ENCODE assay signal across 33 cellular contexts in the genomic region with DNA sequence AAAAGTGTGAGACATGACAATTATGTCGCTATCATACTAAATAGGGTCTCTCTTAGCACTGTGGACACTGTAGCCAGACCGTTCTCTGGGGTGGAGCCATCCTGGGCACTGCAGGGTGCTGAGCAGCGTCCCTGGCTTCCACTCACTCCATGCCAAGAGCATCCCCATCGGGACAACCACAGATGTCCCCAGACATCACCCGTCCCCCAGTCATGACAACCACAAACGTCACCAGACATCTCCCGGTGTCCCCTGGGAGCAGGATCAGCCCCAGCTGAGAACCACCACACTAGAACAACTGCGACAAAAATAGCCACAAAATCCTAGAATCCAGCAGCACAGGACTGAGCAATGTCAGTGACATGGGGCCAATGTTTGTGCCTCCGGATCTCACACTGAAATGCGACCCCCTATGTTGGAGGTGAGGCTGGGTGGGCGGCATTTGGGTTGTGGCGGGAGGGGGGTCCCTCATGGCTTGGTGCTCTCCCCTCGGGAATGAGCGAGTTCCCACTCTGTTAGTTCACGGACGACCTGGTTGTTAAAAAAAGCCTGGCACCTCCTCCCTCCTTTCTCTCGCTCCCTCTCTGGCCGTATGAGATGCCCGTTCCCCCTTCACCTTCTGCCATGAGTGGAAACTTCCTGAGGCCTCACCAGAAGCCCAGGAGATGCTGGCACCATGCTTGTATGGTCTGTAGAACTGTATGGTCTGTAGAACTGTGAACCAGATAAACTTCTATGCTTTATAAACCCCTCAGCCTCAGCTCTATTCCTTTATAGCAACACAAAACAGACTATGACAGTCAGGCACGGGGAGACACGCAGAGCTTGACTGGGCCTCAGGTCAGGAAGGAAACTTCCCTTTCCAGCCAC.
DNase-seq lines count a peak whose midpoint lies in the region; ATAC-seq and TF ChIP-seq lines count a peak whose summit lies in the region.
"Had no signal": no experiment of that assay in that cellular context is flagged by ENCODE, and none has a peak within 500 bp of the region (broad histone marks: within the 10 kb centered on the region; RNA-seq: fewer than 3 reads in every experiment).

No MANE protein-coding gene starts in this region.

- H3K79me1 ChIP-seq in H9 (ENCODE audit: insufficient read depth, low read depth, low read length, poor library complexity, severe bottlenecking): no peaks in the 10 kb centered on the region

- no peaks in the 10 kb centered on the region for H3K4me1 Mint-ChIP-seq in H9

- WGBS in H9 (ENCODE audit: extremely low coverage, insufficient read length, low lambda C conversion rate): no CpG with 5 or more reads among the region's 21 CpGs
- 78 to 84% methylated on average over 21 of the region's 21 CpGs for WGBS in heart right ventricle, 2 donors

- H3K27me3 Mint-ChIP-seq in H9 (ENCODE audit: low read depth): no peaks in the 10 kb centered on the region; the same call in none of the 2 replicates

- no peak overlapping the region; a peak in 1 of 5 replicates for H3K4me3 Mint-ChIP-seq in H9
- H3K4me3 Mint-ChIP-seq: neural progenitor cell had no signal

- H3K9ac ChIP-seq in BLaER1 (no peak overlapping the region), H9 (ENCODE audit: extremely low read depth, insufficient read length, low read length) (no peak overlapping the region)
- H3K9ac ChIP-seq: neural progenitor cell, parathyroid adenoma had no signal

- H2BK12ac ChIP-seq in H9 (ENCODE audit: insufficient read length, low read depth, low read length): no peak overlapping the region

- H3K79me2 ChIP-seq in H9 (ENCODE audit: insufficient read depth, low read length): no peaks in the 10 kb centered on the region

- no peak overlapping the region for H4K8ac ChIP-seq in H9 (replicated peaks; ENCODE audit: insufficient read length, low read depth, low read length)

- no peak overlapping the region for H2AFZ ChIP-seq in H9 (ENCODE audit: low read length)
- H2AFZ ChIP-seq: neural progenitor cell, parathyroid adenoma had no signal

- DNase-seq in H9 (no peak), heart right ventricle (no peak), sciatic nerve (ENCODE audit: low spot score) (peak; percentile 41), medulla oblongata (ENCODE audit: extremely low spot score) (no peak), HT-29 (ENCODE audit: low spot score) (no peak), superior temporal gyrus (ENCODE audit: extremely low spot score) (no peak)
- DNase-seq: activated CD4-positive, alpha-beta T cell treated with anti-CD3 and anti-CD28 coated beads for 48 hours; activated CD8-positive, alpha-beta memory T cell treated with anti-CD3 and anti-CD28 coated beads for 24 hours; activated T-cell treated with anti-CD3 and anti-CD28 coated beads for 4 hours; C1 segment of cervical spinal cord; Calu3; cerebellar nuclear complex; DMS79; esophagus squamous epithelium; foreskin keratinocyte; HCEC 1CT; KG1; NCI-H1092 treated with DMSO at 0.1 percent for 48 hours; NCI-H187; NCI-H2171; RPMI8226; stimulated activated CD4-positive, alpha-beta T cell treated with anti-CD3 and anti-CD28 coated beads, Interleukin-12 subunit alpha, Interleukin-12 subunit beta, amount 100 ng/mL, for 4 hours; stimulated activated CD4-positive, alpha-beta T cell treated with anti-CD3 and anti-CD28 coated beads, Interleukin-2, amount 100 ng/mL, for 48 hours; stomach; T1000; transverse colon had no signal

- H3K14ac ChIP-seq in H9 (ENCODE audit: insufficient read depth, low read length): peak overlapping the region; percentile 13; the same call in 1 of the 2 replicates

- H3K4ac ChIP-seq in H9 (ENCODE audit: low read depth, low read length): no peak overlapping the region

- intact Hi-C loops in heart right ventricle (cut with DNase I): loop anchor here in 1 of 10 donors (10.0 kb wide), 1 partner anchor 95 kb away; the partner anchor contains the start of gene GADD45B
- intact Hi-C loops in sciatic nerve (cut with DNase I): no loop called here

- H3K27ac Mint-ChIP-seq in H9: peak overlapping the region in 1 of 3 experiments; percentile 82; a peak in 1 of 7 replicates
- H3K27ac Mint-ChIP-seq: activated T-helper 2 cell treated with anti-CD3 and anti-CD28 coated beads, Interferon-gamma antibody, Interleukin-2, Interleukin-4, amounts not matched to agents 10 μg/mL and 5 μg/mL and 100 μg/mL, durations not matched to agents 14 hours and 24 hours and 36 hours; neural progenitor cell had no signal

- H3K23me2 ChIP-seq in H9 (ENCODE audit: insufficient read length, low read depth, low read length, poor library complexity, severe bottlenecking): no peaks in the 10 kb centered on the region

- no peak overlapping the region for H4K5ac ChIP-seq in H9 (ENCODE audit: insufficient read length, low read depth, low read length)

- H3K9me3 ChIP-seq in BLaER1: peaks cover 22% of the 10 kb centered on the region
- no peaks in the 10 kb centered on the region for H3K9me3 ChIP-seq in H9 (ENCODE audit: control insufficient read depth, low read depth, low read length)
- H3K9me3 ChIP-seq in heart right ventricle: peaks cover 0 to 9% (median 0%) of the 10 kb centered on the region in 11 donors
- H3K9me3 ChIP-seq: esophagus squamous epithelium, stomach, transverse colon had no signal

- H2BK5ac ChIP-seq in H9 (ENCODE audit: insufficient read length, low read length): no peak overlapping the region

- H3K9me3 Mint-ChIP-seq in H9: peaks cover 0 to 3% of the 10 kb centered on the region in 2 experiments
- H3K9me3 Mint-ChIP-seq: activated T-helper 2 cell treated with anti-CD3 and anti-CD28 coated beads, Interferon-gamma antibody, Interleukin-2, Interleukin-4, amounts not matched to agents 10 μg/mL and 5 μg/mL and 100 μg/mL, durations not matched to agents 14 hours and 24 hours and 36 hours had no signal

- H3K23ac ChIP-seq in H9 (ENCODE audit: insufficient read length, low read depth, low read length): no peak overlapping the region

- H3K36me3 ChIP-seq in BLaER1: peaks cover 57% of the 10 kb centered on the region
- no peaks in the 10 kb centered on the region for H3K36me3 ChIP-seq in heart right ventricle
- H3K36me3 ChIP-seq: esophagus squamous epithelium, neural progenitor cell, stomach, transverse colon had no signal

- H3K4me2 ChIP-seq in BLaER1 (peak overlapping the region; percentile 49), H9 (ENCODE audit: insufficient read depth, insufficient read length, low read length) (no peak overlapping the region)
- H3K4me2 ChIP-seq: neural progenitor cell had no signal

- no peaks in the 10 kb centered on the region; a peak in 1 of 7 replicates for H3K36me3 Mint-ChIP-seq in H9 (ENCODE audit: insufficient read depth in 1 of 3, low read depth in 3 of 3)
- H3K36me3 Mint-ChIP-seq: neural progenitor cell had no signal

- no peak overlapping the region for H3K56ac ChIP-seq in H9 (ENCODE audit: insufficient read length, low read depth, low read length)

- H3K27me3 ChIP-seq in BLaER1: no peaks in the 10 kb centered on the region
- H3K27me3 ChIP-seq in H9 (ENCODE audit: insufficient read depth, low read length): no peaks in the 10 kb centered on the region
- no peaks in the 10 kb centered on the region for H3K27me3 ChIP-seq in heart right ventricle
- H3K27me3 ChIP-seq: dorsolateral prefrontal cortex, esophagus squamous epithelium, foreskin keratinocyte, neural progenitor cell, stomach, transverse colon had no signal

- H4K91ac ChIP-seq in H9 (ENCODE audit: insufficient read length, low read depth, low read length): no peak overlapping the region

- H2BK15ac ChIP-seq in H9 (ENCODE audit: low read depth, low read length): no peak overlapping the region

- H3K18ac ChIP-seq in H9 (ENCODE audit: insufficient read length, low read depth, low read length): no peak overlapping the region

- no peak overlapping the region for H2BK20ac ChIP-seq in H9 (ENCODE audit: low read depth, low read length, poor library complexity, severe bottlenecking)

- no peak overlapping the region for H3K4me3 ChIP-seq in BLaER1
- no peak overlapping the region for H3K4me3 ChIP-seq in heart right ventricle
- H3K4me3 ChIP-seq: dorsolateral prefrontal cortex, esophagus squamous epithelium, lung, neural progenitor cell, stomach, transverse colon had no signal

- H3K27ac ChIP-seq in BLaER1: no peak overlapping the region
- H3K27ac ChIP-seq in H9 (ENCODE audit: insufficient read length, low read depth, low read length): no peak overlapping the region
- no peak overlapping the region for H3K27ac ChIP-seq in heart right ventricle
- H3K27ac ChIP-seq: esophagus squamous epithelium, foreskin keratinocyte, neural progenitor cell, parathyroid adenoma, stomach, transverse colon, VCaP had no signal

- H3K4me1 ChIP-seq in BLaER1 (peaks cover 62% of the 10 kb centered on the region), H9 (ENCODE audit: insufficient read depth, low read length) (no peaks in the 10 kb centered on the region), heart right ventricle (peaks cover 0 to 24% (median 11%) of the 10 kb centered on the region in 9 donors)
- H3K4me1 ChIP-seq: foreskin keratinocyte, neural progenitor cell, parathyroid adenoma had no signal

- no peak overlapping the region for H2AK5ac ChIP-seq in H9 (ENCODE audit: insufficient read length, low read length)

- no peak overlapping the region for H3T11ph ChIP-seq in H9 (ENCODE audit: low read length)

- no peak overlapping the region for H2BK120ac ChIP-seq in H9 (ENCODE audit: low read depth, low read length, poor library complexity, severe bottlenecking)

- H4K20me1 ChIP-seq in BLaER1: peaks cover 100% of the 10 kb centered on the region
- no peaks in the 10 kb centered on the region for H4K20me1 ChIP-seq in H9 (ENCODE audit: control insufficient read depth, insufficient read depth, insufficient read length)

- peak in 6 of 8 donors; percentile 6 to 49 (median 22) for ATAC-seq in heart right ventricle
- ATAC-seq in sciatic nerve: no peak
- ATAC-seq: foreskin keratinocyte had no signal

- TF ChIP-seq CTCF in H9 (conservative IDR thresholded peaks at IDR 0.05) (no peak), heart right ventricle (IDR thresholded peaks at IDR 0.05) (no peak)
